Comparison of ENCODE assay signal across 27 cellular contexts in the genomic region with DNA sequence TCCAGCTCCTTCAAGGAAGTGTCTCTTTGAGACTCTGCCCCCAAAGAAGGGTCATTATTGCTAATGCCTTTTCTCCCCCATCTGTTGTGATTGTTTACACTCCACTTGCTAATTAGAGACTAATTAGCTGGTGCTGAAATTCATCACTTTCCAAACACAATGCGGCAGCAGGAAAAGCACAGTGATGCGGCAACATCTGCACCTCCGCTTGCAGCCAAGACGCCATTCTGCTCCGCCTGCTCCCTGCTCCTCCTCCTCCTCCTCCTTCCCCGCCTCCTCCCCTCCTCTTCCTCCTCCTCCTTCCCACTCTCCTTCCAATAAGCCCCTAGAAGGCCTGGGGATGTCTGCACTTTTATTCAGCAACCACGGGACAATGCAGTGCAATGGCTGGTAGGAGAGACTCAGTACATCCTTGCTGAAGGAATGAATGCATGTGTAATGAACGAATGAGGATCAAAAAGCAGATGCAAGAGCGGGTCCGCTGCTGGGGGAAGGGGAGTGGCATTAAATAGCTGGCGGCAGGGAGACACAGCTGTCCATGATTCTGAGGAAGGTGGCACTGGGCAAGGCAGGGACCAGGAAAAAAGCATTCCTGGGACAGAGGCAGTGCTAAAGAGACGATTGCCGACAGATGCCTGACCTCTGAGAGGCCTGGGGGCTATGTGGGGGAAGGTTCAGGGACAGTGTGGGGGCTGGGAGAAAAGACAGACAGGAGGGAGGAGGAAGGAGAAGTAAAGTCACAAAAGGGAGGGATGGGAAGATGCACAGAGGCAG.
A peak's percentile ranks its signal among the peaks of the same experiment; 100 is the strongest.
DNase-seq lines count a peak whose midpoint lies in the region; ATAC-seq and TF ChIP-seq lines count a peak whose summit lies in the region.
"Had no signal": no experiment of that assay in that cellular context is flagged by ENCODE, and none has a peak within 500 bp of the region (broad histone marks: within the 10 kb centered on the region; RNA-seq: fewer than 3 reads in every experiment).

No MANE protein-coding gene starts in this region.

- peak overlapping the region; percentile 11 for H2BK5ac ChIP-seq in mesendoderm (ENCODE audit: low read length)

- H3K4me1 ChIP-seq in mesendoderm (ENCODE audit: control insufficient read depth, low read depth, low read length) (peaks cover 40% of the 10 kb centered on the region), sigmoid colon (no peaks in the 10 kb centered on the region)
- H3K4me1 ChIP-seq: body of pancreas, gastrocnemius medialis, upper lobe of left lung had no signal

- H3K79me1 ChIP-seq in mesendoderm (ENCODE audit: low read length): no peaks in the 10 kb centered on the region

- H2AK5ac ChIP-seq in mesendoderm (ENCODE audit: low read length): peak overlapping the region; percentile 2

- H3K9me3 ChIP-seq in sigmoid colon: no peaks in the 10 kb centered on the region
- H3K9me3 ChIP-seq: body of pancreas, esophagus muscularis mucosa, gastrocnemius medialis, MG63, right atrium auricular region, upper lobe of left lung had no signal

- H3K9me3 Mint-ChIP-seq in stimulated activated naive CD8-positive, alpha-beta T cell treated with anti-CD3 and anti-CD28 coated beads, Interleukin-15, amount 100 ng/mL, for 72 hours: no peaks in the 10 kb centered on the region
- H3K9me3 Mint-ChIP-seq: activated naive CD8-positive, alpha-beta T cell treated with anti-CD3 and anti-CD28 coated beads, Interleukin-2, amount 50 U/mL, for 24 hours; activated T-helper 2 cell treated with anti-CD3 and anti-CD28 coated beads, Interferon-gamma antibody, Interleukin-2, Interleukin-4, amounts not matched to agents 10 μg/mL and 5 μg/mL and 100 μg/mL, durations not matched to agents 14 hours and 24 hours and 36 hours; CD4-positive, alpha-beta T cell; effector memory CD8-positive, alpha-beta T cell; T-helper 2 cell treated with Interferon-gamma antibody and Interleukin-4, amounts not matched to agents 5 μg/mL and 100 μg/mL, for 36 hours had no signal

- H3K9ac ChIP-seq in mesendoderm (ENCODE audit: low read length): peak overlapping the region; percentile 41

- H2BK15ac ChIP-seq in mesendoderm (replicated peaks; ENCODE audit: low read depth): no peak overlapping the region

- no peak for TF ChIP-seq POLR2A in sigmoid colon (IDR thresholded peaks at IDR 0.05)

- no peak overlapping the region for H4K8ac ChIP-seq in mesendoderm (ENCODE audit: low read depth, low read length)

- no peak overlapping the region for H2BK120ac ChIP-seq in mesendoderm (ENCODE audit: low read depth, low read length)

- H3K4me3 Mint-ChIP-seq in stimulated activated naive CD8-positive, alpha-beta T cell treated with anti-CD3 and anti-CD28 coated beads, Interleukin-15, amount 100 ng/mL, for 72 hours: no peak overlapping the region
- H3K4me3 Mint-ChIP-seq: activated naive CD8-positive, alpha-beta T cell treated with anti-CD3 and anti-CD28 coated beads, Interleukin-2, amount 50 U/mL, for 24 hours; CD4-positive, alpha-beta T cell; effector memory CD8-positive, alpha-beta T cell; T-helper 2 cell treated with Interferon-gamma antibody and Interleukin-4, amounts not matched to agents 5 μg/mL and 100 μg/mL, for 36 hours had no signal

- no peak overlapping the region for H3K4me2 ChIP-seq in mesendoderm (ENCODE audit: low read length)

- no peak overlapping the region for H3K4ac ChIP-seq in mesendoderm (ENCODE audit: low read depth, low read length)

- no peaks in the 10 kb centered on the region for H3K79me2 ChIP-seq in mesendoderm (ENCODE audit: control insufficient read depth, insufficient read depth, low read length)

- no peak for TF ChIP-seq CTCF in sigmoid colon (IDR thresholded peaks at IDR 0.05)

- H3K23ac ChIP-seq in mesendoderm (ENCODE audit: low read length): no peak overlapping the region

- H3K36me3 ChIP-seq in mesendoderm (ENCODE audit: control insufficient read depth, insufficient read depth, low read length) (no peaks in the 10 kb centered on the region), sigmoid colon (no peaks in the 10 kb centered on the region)
- H3K36me3 ChIP-seq: esophagus muscularis mucosa, gastrocnemius medialis, MG63, right atrium auricular region, upper lobe of left lung had no signal

- no peak overlapping the region for H4K5ac ChIP-seq in mesendoderm (ENCODE audit: low read length)

- peaks cover 4% of the 10 kb centered on the region for H3K4me1 Mint-ChIP-seq in stimulated activated naive CD8-positive, alpha-beta T cell treated with anti-CD3 and anti-CD28 coated beads, Interleukin-15, amount 100 ng/mL, for 72 hours

- H3K27ac Mint-ChIP-seq in stimulated activated naive CD8-positive, alpha-beta T cell treated with anti-CD3 and anti-CD28 coated beads, Interleukin-15, amount 100 ng/mL, for 72 hours: peak overlapping the region in 1 of 2 donors; percentile 33
- H3K27ac Mint-ChIP-seq: activated naive CD8-positive, alpha-beta T cell treated with anti-CD3 and anti-CD28 coated beads, Interleukin-2, amount 50 U/mL, for 24 hours; activated T-helper 2 cell treated with anti-CD3 and anti-CD28 coated beads, Interferon-gamma antibody, Interleukin-2, Interleukin-4, amounts not matched to agents 10 μg/mL and 5 μg/mL and 100 μg/mL, durations not matched to agents 14 hours and 24 hours and 36 hours; CD4-positive, alpha-beta T cell; effector memory CD8-positive, alpha-beta T cell; T-helper 2 cell treated with Interferon-gamma antibody and Interleukin-4, amounts not matched to agents 5 μg/mL and 100 μg/mL, for 36 hours had no signal

- H3K56ac ChIP-seq in mesendoderm (ENCODE audit: low read length): peak overlapping the region; percentile 51

- H3K27me3 ChIP-seq in mesendoderm (ENCODE audit: insufficient read depth, low read length, poor library complexity): no peaks in the 10 kb centered on the region
- no peaks in the 10 kb centered on the region for H3K27me3 ChIP-seq in sigmoid colon
- H3K27me3 ChIP-seq: body of pancreas, esophagus muscularis mucosa, gastrocnemius medialis, MG63, right atrium auricular region, upper lobe of left lung had no signal

- intact Hi-C loops in sigmoid colon (cut with DNase I): no loop called here

- DNase-seq in stimulated activated naive CD8-positive, alpha-beta T cell treated with anti-CD3 and anti-CD28 coated beads, Interleukin-15, Interleukin-2, amounts not matched to agents 100 U/mL and 50 U/mL, for 24 hours: no peak
- no peak for DNase-seq in stimulated activated naive CD8-positive, alpha-beta T cell treated with anti-CD3 and anti-CD28 coated beads, Interleukin-15, amount 100 ng/mL, for 72 hours
- DNase-seq in NCI-H82 treated with DMSO at 0.1 percent for 48 hours (lab: John Stamatoyannopoulos, UW; ENCODE audit: unreplicated experiment) (peak; percentile 83), mesendoderm (peak; percentile 67), sigmoid colon (no peak)
- DNase-seq: activated naive CD8-positive, alpha-beta T cell treated with anti-CD3 and anti-CD28 coated beads, Interleukin-2, amount 50 U/mL, for 24 hours; CD4-positive, alpha-beta T cell; DMS153; effector memory CD8-positive, alpha-beta T cell; gastrocnemius medialis; GDM1; HCEC 1CT; islet precursor cell; MG63; NCI-H1417 treated with DMSO at 0.1 percent for 48 hours; NK-92 treated with Interleukin-12 subunit alpha and Interleukin-12 subunit beta, amount 100 ng/mL, for 24 hours; stimulated activated CD4-positive, alpha-beta T cell treated with anti-CD3 and anti-CD28 coated beads, Interleukin-4, amount 100 ng/mL, for 4 hours; upper lobe of left lung had no signal

- H3K27me3 Mint-ChIP-seq in stimulated activated naive CD8-positive, alpha-beta T cell treated with anti-CD3 and anti-CD28 coated beads, Interleukin-15, amount 100 ng/mL, for 72 hours: no peaks in the 10 kb centered on the region
- H3K27me3 Mint-ChIP-seq: activated naive CD8-positive, alpha-beta T cell treated with anti-CD3 and anti-CD28 coated beads, Interleukin-2, amount 50 U/mL, for 24 hours; CD4-positive, alpha-beta T cell had no signal

- WGBS in mesendoderm (ENCODE audit: extremely low coverage, insufficient coverage, low lambda C conversion rate): no CpG with 5 or more reads among the region's 13 CpGs
- 70 to 79% methylated on average over 13 of the region's 13 CpGs for WGBS in sigmoid colon, 2 donors

- H3K4me3 ChIP-seq in mesendoderm (ENCODE audit: low read length) (no peak overlapping the region), sigmoid colon (no peak overlapping the region)
- H3K4me3 ChIP-seq: body of pancreas, esophagus muscularis mucosa, gastrocnemius medialis, lung, MG63, right atrium auricular region, SK-N-MC, upper lobe of left lung had no signal

- no peak overlapping the region for H3K18ac ChIP-seq in mesendoderm (ENCODE audit: low read length)

- TF ChIP-seq EP300 in sigmoid colon (IDR thresholded peaks at IDR 0.05): no peak

- ATAC-seq in stimulated activated naive CD8-positive, alpha-beta T cell treated with anti-CD3 and anti-CD28 coated beads, Interleukin-15, Interleukin-2, amounts not matched to agents 100 U/mL and 50 U/mL, for 24 hours: peak; percentile 16
- no peak for ATAC-seq in stimulated activated naive CD8-positive, alpha-beta T cell treated with anti-CD3 and anti-CD28 coated beads, Interleukin-15, amount 100 ng/mL, for 72 hours
- ATAC-seq in HG03139 (IDR thresholded peaks at IDR 0.05; ENCODE audit: unreplicated experiment): no peak
- ATAC-seq in GM18517 (IDR thresholded peaks at IDR 0.05; ENCODE audit: unreplicated experiment): no peak
- ATAC-seq: activated naive CD8-positive, alpha-beta T cell treated with anti-CD3 and anti-CD28 coated beads, Interleukin-2, amount 50 U/mL, for 24 hours; body of pancreas; effector memory CD8-positive, alpha-beta T cell; gastrocnemius medialis had no signal

- H3K27ac ChIP-seq in mesendoderm (ENCODE audit: low read depth, low read length) (no peak overlapping the region), sigmoid colon (no peak overlapping the region)
- H3K27ac ChIP-seq: body of pancreas, esophagus muscularis mucosa, gastrocnemius medialis, SK-N-MC, upper lobe of left lung had no signal

Comparison
In these comparisons a context has a peak if more than half of its experiments do, and no peak if none do; other contexts are left out.
1. DNase-seq: peak in NCI-H82 treated with DMSO at 0.1 percent for 48 hours (single experiment) and mesendoderm (single experiment); none in stimulated activated naive CD8-positive, alpha-beta T cell treated with anti-CD3 and anti-CD28 coated beads, Interleukin-15, Interleukin-2, amounts not matched to agents 100 U/mL and 50 U/mL, for 24 hours (single experiment), stimulated activated naive CD8-positive, alpha-beta T cell treated with anti-CD3 and anti-CD28 coated beads, Interleukin-15, amount 100 ng/mL, for 72 hours (0 of 2) and sigmoid colon (single experiment).